In genomic region chr7:151225948-151226510, GRCh38 we compare ENCODE assay signal across 10 cellular contexts. TPM values are rescaled to one million over a fixed set of nuclear protein-coding genes. Genes with fewer than 3 reads are reported as not detected.
A peak's percentile ranks its signal among the peaks of the same experiment; 100 is the strongest.
DNase-seq lines count a peak whose midpoint lies in the region; ATAC-seq and TF ChIP-seq lines count a peak whose summit lies in the region.
"Had no signal": no experiment of that assay in that cellular context is flagged by ENCODE, and none has a peak within 500 bp of the region (broad histone marks: within the 10 kb centered on the region; RNA-seq: fewer than 3 reads in every experiment).

No MANE protein-coding gene starts in this region.

- H3K27me3 ChIP-seq in left lung (no peaks in the 10 kb centered on the region), thyroid gland (no peaks in the 10 kb centered on the region)

- TF ChIP-seq CTCF in left lung (IDR thresholded peaks at IDR 0.05) (no peak), thyroid gland (IDR thresholded peaks at IDR 0.05) (no peak)

- H3K4me3 ChIP-seq in left lung (peak overlapping the region; percentile 89 to 96), thyroid gland (replicated peaks in 1 of 3) (peak overlapping the region; percentile 69 to 92 (median 82))

- no peak overlapping the region for H3K27ac ChIP-seq in left lung
- no peak overlapping the region for H3K27ac ChIP-seq in thyroid gland

- H3K4me1 ChIP-seq in left lung = peaks cover 10 to 28% of the 10 kb centered on the region in 2 donors
- peaks cover 13 to 18% of the 10 kb centered on the region in 2 donors for H3K4me1 ChIP-seq in thyroid gland

- H3K27me3 Mint-ChIP-seq in activated T-cell treated with anti-CD3 and anti-CD28 coated beads, Interleukin-2, amount 50 U/mL, for 4 hours (ENCODE audit: low read depth) = no peaks in the 10 kb centered on the region

- no peak for ATAC-seq in activated T-cell treated with anti-CD3 and anti-CD28 coated beads, Interleukin-2, amount 50 U/mL, for 4 hours
- ATAC-seq in activated naive CD4-positive, alpha-beta T cell treated with anti-CD3 and anti-CD28 coated beads, Interleukin-2, amount 50 U/mL, for 72 hours = no peak
- ATAC-seq in left lung (no peak), GM18873 (IDR thresholded peaks at IDR 0.05; ENCODE audit: low FRiP score, unreplicated experiment) (no peak), GM21825 (IDR thresholded peaks at IDR 0.05; ENCODE audit: unreplicated experiment) (no peak)

- H3K36me3 ChIP-seq in left lung = peaks cover 0 to 40% of the 10 kb centered on the region in 2 donors
- peaks cover 24 to 36% of the 10 kb centered on the region in 2 donors for H3K36me3 ChIP-seq in thyroid gland

- intact Hi-C loops in left lung (cut with DNase I) = no loop called here
- intact Hi-C loops in thyroid gland (cut with DNase I) = no loop called here

- in situ Hi-C loops in G401 (cut with HindIII; ENCODE audit: low sequenced_read_pairs) = no loop called here

- peak overlapping the region; percentile 100 for H3K4me3 Mint-ChIP-seq in activated T-cell treated with anti-CD3 and anti-CD28 coated beads, Interleukin-2, amount 50 U/mL, for 4 hours

- peaks cover 36% of the 10 kb centered on the region for H3K36me3 Mint-ChIP-seq in activated T-cell treated with anti-CD3 and anti-CD28 coated beads, Interleukin-2, amount 50 U/mL, for 4 hours (ENCODE audit: insufficient read depth)
- peaks cover 19 to 39% of the 10 kb centered on the region in 2 donors for H3K36me3 Mint-ChIP-seq in activated naive CD4-positive, alpha-beta T cell treated with anti-CD3 and anti-CD28 coated beads, Interleukin-2, amount 50 U/mL, for 72 hours

- H3K9me3 ChIP-seq in left lung (no peaks in the 10 kb centered on the region), thyroid gland (no peaks in the 10 kb centered on the region)

- WGBS in thyroid gland, 2 donors = 60 to 62% methylated on average over 8 of the region's 8 CpGs

- H3K27ac Mint-ChIP-seq in activated naive CD4-positive, alpha-beta T cell treated with anti-CD3 and anti-CD28 coated beads, Interleukin-2, amount 50 U/mL, for 72 hours = peak overlapping the region; percentile 90 to 99

- H3K9me3 Mint-ChIP-seq in activated T-cell treated with anti-CD3 and anti-CD28 coated beads, Interleukin-2, amount 50 U/mL, for 4 hours = no peaks in the 10 kb centered on the region
- H3K9me3 Mint-ChIP-seq in activated naive CD4-positive, alpha-beta T cell treated with anti-CD3 and anti-CD28 coated beads, Interleukin-2, amount 50 U/mL, for 72 hours = no peaks in the 10 kb centered on the region

- H3K4me1 Mint-ChIP-seq in activated T-cell treated with anti-CD3 and anti-CD28 coated beads, Interleukin-2, amount 50 U/mL, for 4 hours (ENCODE audit: low read depth) = peaks cover 37% of the 10 kb centered on the region

- no peak for DNase-seq in activated T-cell treated with anti-CD3 and anti-CD28 coated beads, Interleukin-2, amount 50 U/mL, for 4 hours
- DNase-seq in activated T-cell treated with anti-CD3 and anti-CD28 coated beads for 4 hours (no peak), left lung (peak in 1 of 2 donors; percentile 31), thyroid gland (no peak), G401 (ENCODE audit: low spot score) (no peak)
- no peak for DNase-seq in activated naive CD4-positive, alpha-beta T cell treated with anti-CD3 and anti-CD28 coated beads, Interleukin-2, amount 50 U/mL, for 72 hours (ENCODE audit: low spot score in 2 of 2)
- DNase-seq: islet precursor cell, NCI-H510A treated with DMSO at 0.1 percent for 48 hours had no signal

- TF ChIP-seq POLR2A in thyroid gland (IDR thresholded peaks at IDR 0.05) = no peak

RNA-seq across cellular contexts. Expression of gene ABCF2, which starts 1.0 kb away (rescaled TPM):
- total RNA-seq in activated T-cell treated with anti-CD3 and anti-CD28 coated beads, Interleukin-2, amount 50 U/mL, for 4 hours = 100 to 1,000 TPM; 144 to 151 (median 146) TPM
- 10 to 100 TPM; 23.5 to 33.6 TPM for total RNA-seq in activated naive CD4-positive, alpha-beta T cell treated with anti-CD3 and anti-CD28 coated beads, Interleukin-2, amount 50 U/mL, for 72 hours
- total RNA-seq in left lung (10 to 100 TPM; 27.1 to 40.6 TPM), thyroid gland (10 to 100 TPM; 23.8 to 39.4 (median 34.1) TPM)
- total RNA-seq in G401 (2014; rRNA removed; shearing (Covaris generic)) = 63.0 and 99.0 TPM in 2 replicates

RNA-seq across cellular contexts. Expression of gene CHPF2, which starts 6.3 kb away (rescaled TPM):
- total RNA-seq in activated T-cell treated with anti-CD3 and anti-CD28 coated beads, Interleukin-2, amount 50 U/mL, for 4 hours = 10 to 100 TPM; 51.6 to 66.3 (median 51.8) TPM
- 10 to 100 TPM; 26.7 to 29.3 TPM for total RNA-seq in activated naive CD4-positive, alpha-beta T cell treated with anti-CD3 and anti-CD28 coated beads, Interleukin-2, amount 50 U/mL, for 72 hours
- total RNA-seq in left lung (10 to 100 TPM; 44.0 to 53.8 TPM), thyroid gland (10 to 100 TPM; 33.9 to 82.4 (median 58.7) TPM)
- total RNA-seq in G401 (2014; rRNA removed; shearing (Covaris generic)) = 22.3 and 31.1 TPM in 2 replicates

RNA-seq across cellular contexts. Expression of gene H2BK1, which starts 15.7 kb away (rescaled TPM):
- total RNA-seq in activated T-cell treated with anti-CD3 and anti-CD28 coated beads, Interleukin-2, amount 50 U/mL, for 4 hours = not detected
- 1 to 10 TPM in 1 of 2 donors, not detected in 1; 1.2 TPM for total RNA-seq in activated naive CD4-positive, alpha-beta T cell treated with anti-CD3 and anti-CD28 coated beads, Interleukin-2, amount 50 U/mL, for 72 hours
- total RNA-seq in left lung (not detected), thyroid gland (not detected)
- total RNA-seq in G401 (2014; rRNA removed; shearing (Covaris generic)) = not detected in 2 replicates

RNA-seq across cellular contexts. Expression of gene SMARCD3, which starts 22.5 kb away (rescaled TPM):
- total RNA-seq in activated T-cell treated with anti-CD3 and anti-CD28 coated beads, Interleukin-2, amount 50 U/mL, for 4 hours = 1 to 10 TPM; 1.7 to 2.5 (median 2.0) TPM
- total RNA-seq in activated naive CD4-positive, alpha-beta T cell treated with anti-CD3 and anti-CD28 coated beads, Interleukin-2, amount 50 U/mL, for 72 hours = 1 to 10 TPM; 2.4 to 10.0 TPM
- total RNA-seq in left lung (10 to 100 TPM; 45.5 to 49.4 TPM), thyroid gland (10 to 100 TPM; 42.2 to 56.7 (median 47.2) TPM)
- total RNA-seq in G401 (2014; rRNA removed; shearing (Covaris generic)) = 65.7 and 68.2 TPM in 2 replicates

RNA-seq across cellular contexts. Expression of gene ASB10, which starts 39.0 kb away (rescaled TPM):
- not detected for total RNA-seq in activated T-cell treated with anti-CD3 and anti-CD28 coated beads, Interleukin-2, amount 50 U/mL, for 4 hours
- total RNA-seq in activated naive CD4-positive, alpha-beta T cell treated with anti-CD3 and anti-CD28 coated beads, Interleukin-2, amount 50 U/mL, for 72 hours = not detected
- total RNA-seq in left lung = not detected
- not detected for total RNA-seq in thyroid gland
- not detected in 2 replicates for total RNA-seq in G401 (2014; rRNA removed; shearing (Covaris generic))
